Comparison of ENCODE assay signal across 16 cellular contexts in the genomic region with DNA sequence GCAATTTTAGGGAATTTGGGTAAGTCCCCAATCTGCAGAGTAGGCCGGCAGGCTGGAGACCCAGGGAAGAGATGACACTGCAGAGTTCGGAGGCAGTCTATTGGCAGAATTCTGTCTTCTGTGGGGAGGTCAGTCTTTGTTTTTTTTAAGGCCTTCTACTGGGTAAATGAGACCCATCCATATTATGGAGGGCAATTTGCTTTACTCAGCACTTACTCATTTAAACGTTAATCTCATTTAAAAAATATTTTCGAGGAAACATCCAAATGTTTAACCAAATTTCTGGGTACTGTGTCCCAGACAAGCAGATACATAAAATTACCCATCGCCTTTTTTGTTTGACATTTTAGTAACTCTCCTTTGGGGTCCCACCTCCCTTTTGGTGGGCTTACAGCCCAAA.
A peak's percentile ranks its signal among the peaks of the same experiment; 100 is the strongest.
DNase-seq lines count a peak whose midpoint lies in the region; ATAC-seq and TF ChIP-seq lines count a peak whose summit lies in the region.
"Had no signal": no experiment of that assay in that cellular context is flagged by ENCODE, and none has a peak within 500 bp of the region (broad histone marks: within the 10 kb centered on the region; RNA-seq: fewer than 3 reads in every experiment).

No MANE protein-coding gene starts in this region.

- POLR2A ChIA-PET in Panc1 (lab: Charles Lee) = no interaction called here

- no peaks in the 10 kb centered on the region for H3K27me3 Mint-ChIP-seq in chondrocyte (ENCODE audit: low read depth)

- no peak overlapping the region for H3K4me3 Mint-ChIP-seq in chondrocyte (ENCODE audit: unreplicated experiment)
- H3K4me3 Mint-ChIP-seq: natural killer cell treated with Interleukin-12 subunit alpha and Interleukin-12 subunit beta and Interleukin-15 and Interleukin-18, amount 100 ng/mL, for 72 hours; T-helper 2 cell treated with Interferon-gamma antibody and Interleukin-4, amounts not matched to agents 5 μg/mL and 100 μg/mL, for 36 hours had no signal

- 82 to 94% methylated on average over 5 of the region's 5 CpGs for WGBS in body of pancreas, 2 donors

- H3K27ac ChIP-seq in Panc1 (ENCODE audit: low read length) (peak overlapping the region; percentile 8; the same call in 1 of the 2 replicates), muscle layer of colon (ENCODE audit: low read depth, low read length) (peak overlapping the region; percentile 12), subcutaneous abdominal adipose tissue (ENCODE audit: low read depth, low read length) (peak overlapping the region; percentile 85), body of pancreas (no peak overlapping the region)
- H3K27ac ChIP-seq: SJCRH30, testis had no signal

- in situ Hi-C loops in Panc1 (cut with HindIII; ENCODE audit: low pct_unique_long_range_greater_than_20kb, low sequenced_read_pairs) = no loop called here

- intact Hi-C loops in Panc1 (cut with micrococcal nuclease; ENCODE audit: unreplicated experiment) = no loop called here
- intact Hi-C loops in body of pancreas (cut with DNase I) = no loop called here

- no TSS peak for BruUV-seq in Panc1 (replicated peaks; lab: Mats Ljungman, UMichigan)

- no peaks in the 10 kb centered on the region for H3K9me3 Mint-ChIP-seq in chondrocyte (ENCODE audit: low read depth)
- H3K9me3 Mint-ChIP-seq: natural killer cell treated with Interleukin-12 subunit alpha and Interleukin-12 subunit beta and Interleukin-15 and Interleukin-18, amount 100 ng/mL, for 72 hours; T-helper 2 cell treated with Interferon-gamma antibody and Interleukin-4, amounts not matched to agents 5 μg/mL and 100 μg/mL, for 36 hours had no signal

- H3K9me3 ChIP-seq in Panc1 (ENCODE audit: control insufficient read depth, insufficient read depth, low read depth, low read length) (no peaks in the 10 kb centered on the region), muscle layer of colon (ENCODE audit: low read length) (no peaks in the 10 kb centered on the region), subcutaneous abdominal adipose tissue (ENCODE audit: control insufficient read depth in 5 of 5, low read length in 5 of 5) (no peaks in the 10 kb centered on the region), body of pancreas (no peaks in the 10 kb centered on the region)
- H3K9me3 ChIP-seq: SJCRH30, testis had no signal

- CTCF ChIA-PET in Panc1 (lab: Charles Lee) = no interaction called here

- H3K36me3 ChIP-seq in Panc1 (ENCODE audit: control insufficient read depth, insufficient read depth, low read length) (no peaks in the 10 kb centered on the region), muscle layer of colon (ENCODE audit: insufficient read depth, low read length) (no peaks in the 10 kb centered on the region), subcutaneous abdominal adipose tissue (ENCODE audit: control insufficient read depth in 5 of 5, insufficient read depth in 5 of 5, low read length in 5 of 5) (no peaks in the 10 kb centered on the region), body of pancreas (replicated peaks in 1 of 2; ENCODE audit: insufficient read depth in 1 of 2, low read depth in 2 of 2) (no peaks in the 10 kb centered on the region)
- H3K36me3 ChIP-seq: SJCRH30 had no signal

- H3K27me3 ChIP-seq in Panc1 (ENCODE audit: control insufficient read depth, insufficient read depth, low read length) = no peaks in the 10 kb centered on the region
- H3K27me3 ChIP-seq in muscle layer of colon (ENCODE audit: control insufficient read depth in 1 of 2, insufficient read depth in 2 of 2, low read length in 2 of 2) = no peaks in the 10 kb centered on the region
- peaks cover 0 to 10% (median 0%) of the 10 kb centered on the region in 5 donors for H3K27me3 ChIP-seq in subcutaneous abdominal adipose tissue (ENCODE audit: control insufficient read depth in 5 of 5, insufficient read depth in 4 of 5, low read length in 5 of 5)
- no peaks in the 10 kb centered on the region for H3K27me3 ChIP-seq in body of pancreas
- H3K27me3 ChIP-seq: SJCRH30, testis had no signal

- H3K4me3 ChIP-seq in Panc1 (ENCODE audit: low read depth in 2 of 2, low read length in 2 of 2) (no peak overlapping the region), muscle layer of colon (ENCODE audit: low read depth in 1 of 2, low read length in 2 of 2) (no peak overlapping the region), subcutaneous abdominal adipose tissue (ENCODE audit: low read depth in 1 of 5, low read length in 5 of 5) (no peak overlapping the region), body of pancreas (no peak overlapping the region)
- H3K4me3 ChIP-seq: SJCRH30, testis had no signal

- no peaks in the 10 kb centered on the region for H3K36me3 Mint-ChIP-seq in chondrocyte (ENCODE audit: low read depth)
- H3K36me3 Mint-ChIP-seq: natural killer cell treated with Interleukin-12 subunit alpha and Interleukin-12 subunit beta and Interleukin-15 and Interleukin-18, amount 100 ng/mL, for 72 hours had no signal

- no peak for ATAC-seq in Panc1
- no peak for ATAC-seq in HG02588 (IDR thresholded peaks at IDR 0.05; ENCODE audit: unreplicated experiment)
- ATAC-seq in body of pancreas = no peak
- ATAC-seq in HG03025 (IDR thresholded peaks at IDR 0.05; ENCODE audit: low FRiP score, unreplicated experiment) = no peak
- ATAC-seq: natural killer cell treated with Interleukin-12 subunit alpha and Interleukin-12 subunit beta and Interleukin-15 and Interleukin-18, amount 100 ng/mL, for 72 hours had no signal

- H3K9ac ChIP-seq in muscle layer of colon (ENCODE audit: low read length) (no peak overlapping the region), subcutaneous abdominal adipose tissue (ENCODE audit: low read length in 5 of 5) (peak overlapping the region in 1 of 5 donors; percentile 43)

- DNase-seq in Panc1 (ENCODE audit: low read depth, low spot score) = no peak
- no peak for DNase-seq in chondrocyte (ENCODE audit: low spot score)
- no peak for DNase-seq in body of pancreas
- DNase-seq in DMS114 treated with DMSO at 0.1 percent for 48 hours (lab: John Stamatoyannopoulos, UW; ENCODE audit: unreplicated experiment) = no peak
- DNase-seq: activated CD4-positive, alpha-beta T cell treated with anti-CD3 and anti-CD28 coated beads for 1 hour; H7; NCI-H146; retina; SJCRH30 had no signal

- H3K27ac Mint-ChIP-seq in chondrocyte (ENCODE audit: unreplicated experiment) = peak overlapping the region; percentile 87
- H3K27ac Mint-ChIP-seq: natural killer cell treated with Interleukin-12 subunit alpha and Interleukin-12 subunit beta and Interleukin-15 and Interleukin-18, amount 100 ng/mL, for 72 hours; T-helper 2 cell treated with Interferon-gamma antibody and Interleukin-4, amounts not matched to agents 5 μg/mL and 100 μg/mL, for 36 hours had no signal

- H3K4me1 Mint-ChIP-seq in chondrocyte (ENCODE audit: low read depth) = peaks cover 53% of the 10 kb centered on the region

- no peak for TF ChIP-seq POLR2A in body of pancreas (IDR thresholded peaks at IDR 0.05)

- TF ChIP-seq CTCF in Panc1 (IDR thresholded peaks at IDR 0.05) (no peak), chondrocyte (IDR thresholded peaks at IDR 0.05) (no peak), body of pancreas (IDR thresholded peaks at IDR 0.05) (no peak)

- H3K4me1 ChIP-seq in Panc1 (ENCODE audit: control insufficient read depth, insufficient read depth, low read length) = peaks cover 10% of the 10 kb centered on the region; the same call in 1 of the 2 replicates
- peaks cover 21% of the 10 kb centered on the region for H3K4me1 ChIP-seq in muscle layer of colon (ENCODE audit: insufficient read depth, low read length)
- H3K4me1 ChIP-seq in subcutaneous abdominal adipose tissue (ENCODE audit: control insufficient read depth in 5 of 5, insufficient read depth in 5 of 5, low read length in 5 of 5) = peaks cover 5 to 38% (median 24%) of the 10 kb centered on the region in 5 donors
- H3K4me1 ChIP-seq in body of pancreas = peaks cover 36% of the 10 kb centered on the region

Comparison
In these comparisons a context has a peak if more than half of its experiments do, and no peak if none do; other contexts are left out.
1. H3K27ac ChIP-seq: peak in Panc1 (single experiment), muscle layer of colon (single experiment) and subcutaneous abdominal adipose tissue (single experiment); none in body of pancreas (0 of 4).